In genomic region chr4:177441061-177441802, GRCh38 we compare ENCODE assay signal across 8 cellular contexts. TPM values are rescaled to one million over a fixed set of nuclear protein-coding genes. Genes with fewer than 3 reads are reported as not detected.
DNase-seq lines count a peak whose midpoint lies in the region; ATAC-seq and TF ChIP-seq lines count a peak whose summit lies in the region.

No MANE protein-coding gene starts in this region.

- peak overlapping the region; percentile 28 to 87 (median 73) for H3K4me3 ChIP-seq in heart left ventricle
- peak overlapping the region; percentile 79 for H3K4me3 ChIP-seq in HEK293 (ENCODE audit: low read depth, low read length)
- H3K4me3 ChIP-seq in iPS DF 6.9 (ENCODE audit: low read length) = peak overlapping the region; percentile 90; the same call in 1 of the 2 replicates
- peak overlapping the region; percentile 47 to 75 (median 64) for H3K4me3 ChIP-seq in skin epidermis

- no peak for TF ChIP-seq POLR2A in heart left ventricle (IDR thresholded peaks at IDR 0.05)

- peak overlapping the region; percentile 88 to 97 (median 94) for H3K27ac ChIP-seq in heart left ventricle
- peak overlapping the region; percentile 93; the same call in 1 of the 2 replicates for H3K27ac ChIP-seq in HEK293 (ENCODE audit: extremely low read depth, low read depth, low read length)
- H3K27ac ChIP-seq in iPS DF 6.9 (ENCODE audit: low read length) = no peak overlapping the region
- peak overlapping the region in 20 of 21 experiments; percentile 89 to 98 (median 96) for H3K27ac ChIP-seq in skin epidermis

- peak in 1 of 5 donors; percentile 32 for DNase-seq in heart left ventricle
- DNase-seq in left cardiac atrium = no peak
- peak; percentile 86 for DNase-seq in MV-4-11 (lab: John Stamatoyannopoulos, UW)
- DNase-seq in activated naive CD4-positive, alpha-beta T cell treated with anti-CD3 and anti-CD28 coated beads, Interleukin-2, amount 50 U/mL, for 16 hours = peak; percentile 14
- no peak for DNase-seq in iPS DF 6.9 (ENCODE audit: low read depth, low spot score)
- no peak for DNase-seq in effector CD8-positive, alpha-beta T cell (lab: John Stamatoyannopoulos, UW)

- H3K9me3 ChIP-seq in heart left ventricle (no peaks in the 10 kb centered on the region), HEK293 (ENCODE audit: control insufficient read depth, insufficient read depth, low read depth, low read length) (no peaks in the 10 kb centered on the region), iPS DF 6.9 (ENCODE audit: control insufficient read depth, insufficient read depth, low read length) (no peaks in the 10 kb centered on the region)

- TF ChIP-seq CTCF in heart left ventricle (IDR thresholded peaks at IDR 0.05) (no peak), HEK293 (tag by site-specific recombination; IDR thresholded peaks at IDR 0.05) (no peak)

- 68 to 75% (median 70%) methylated on average over 12 of the region's 12 CpGs for WGBS in heart left ventricle, 4 donors
- WGBS in iPS DF 6.9 (ENCODE audit: insufficient coverage, insufficient read length) = no CpG with 5 or more reads among the region's 12 CpGs

- H3K4me1 ChIP-seq in heart left ventricle (peaks cover 0 to 16% (median 7%) of the 10 kb centered on the region in 12 donors), HEK293 (ENCODE audit: control insufficient read depth, insufficient read depth, low read length) (no peaks in the 10 kb centered on the region), iPS DF 6.9 (ENCODE audit: control insufficient read depth, insufficient read depth, low read length) (peaks cover 1% of the 10 kb centered on the region; the same call in 1 of the 2 replicates)

- ATAC-seq in heart left ventricle (no peak), left cardiac atrium (no peak)

- H3K36me3 ChIP-seq in heart left ventricle (peaks cover 0 to 27% (median 23%) of the 10 kb centered on the region in 9 donors), HEK293 (ENCODE audit: control insufficient read depth in 2 of 2, insufficient read depth in 1 of 2, low read length in 2 of 2) (peaks cover 0 to 29% of the 10 kb centered on the region in 2 experiments; a peak in 1 of 3 replicates), iPS DF 6.9 (ENCODE audit: control insufficient read depth, insufficient read depth, low read length) (no peaks in the 10 kb centered on the region)

- POLR2A ChIA-PET in HEK293 (lab: Yijun Ruan, JAX) = interaction anchor here (0.8 to 1.4 kb wide), 2 partner anchors 29 to 132 kb away, joined by 3 read pairs; partner anchors contain the start of gene NEIL3

- H3K27me3 ChIP-seq in heart left ventricle (no peaks in the 10 kb centered on the region), iPS DF 6.9 (ENCODE audit: control insufficient read depth, insufficient read depth, low read length) (no peaks in the 10 kb centered on the region)

- CTCF ChIA-PET in HEK293 (lab: Yijun Ruan, JAX) = interaction anchor here (0.6 kb wide), 1 partner anchor 25 kb away, joined by 4 read pairs; no protein-coding TSS in a partner anchor

- intact Hi-C loops in heart left ventricle (cut with DNase I) (loop anchor here in 1 of 10 donors (5.0 kb wide), 1 partner anchor 1124 kb away; the partner anchor contains the start of gene SPCS3), left cardiac atrium (cut with DNase I) (no loop called here)

TF ChIP-seq in HEK293, 187 proteins besides CTCF, POLR2A, EP300 and RAD21 (continues in another document):
- TF ChIP-seq ZNF776 (tag by site-specific recombination; IDR thresholded peaks at IDR 0.05; ENCODE audit: borderline replicate concordance) = no peak
- peak; percentile 84 for TF ChIP-seq ZFP69B (tag by site-specific recombination; IDR thresholded peaks at IDR 0.05)
- no peak for TF ChIP-seq ZNF114 (tag by site-specific recombination; IDR thresholded peaks at IDR 0.05)
- TF ChIP-seq GLI2 (tag by site-specific recombination; IDR thresholded peaks at IDR 0.05; ENCODE audit: borderline replicate concordance, low read depth) = no peak
- TF ChIP-seq BCL6B (tag by site-specific recombination; IDR thresholded peaks at IDR 0.05) = no peak
- TF ChIP-seq YY1 (tag by site-specific recombination; IDR thresholded peaks at IDR 0.05) = no peak
- no peak for TF ChIP-seq PRDM2 (tag by site-specific recombination; IDR thresholded peaks at IDR 0.05; ENCODE audit: borderline replicate concordance)
- TF ChIP-seq EGR2 (tag by site-specific recombination; IDR thresholded peaks at IDR 0.05; ENCODE audit: low read depth) = 0 out of 2 replicates have a peak, but pooled peaks have one; percentile 6
- TF ChIP-seq PRDM10 (tag by site-specific recombination; IDR thresholded peaks at IDR 0.05) = peak; percentile 56; the same call in 1 of the 2 replicates

RNA-seq across cellular contexts. Expression of gene AGA, which starts 1.0 kb away (rescaled TPM):
- 10 to 100 TPM in 4 of 9 donors, 1 to 10 TPM in 5; 5.7 to 13.4 (median 8.8) TPM for total RNA-seq in heart left ventricle
- 1 to 10 TPM; 3.8 to 5.3 TPM for polyA plus RNA-seq in heart left ventricle
- 1 to 10 TPM; 6.9 to 8.4 TPM for total RNA-seq in left cardiac atrium

Comparison
In these comparisons a context has a peak if more than half of its experiments do, and no peak if none do; other contexts are left out.
1. DNase-seq: peak in MV-4-11 (single experiment) and activated naive CD4-positive, alpha-beta T cell treated with anti-CD3 and anti-CD28 coated beads, Interleukin-2, amount 50 U/mL, for 16 hours (single experiment); none in left cardiac atrium (single experiment), iPS DF 6.9 (single experiment) and effector CD8-positive, alpha-beta T cell (single experiment).
2. Peak in every context shown above with its lines, with median percentiles within 50 percentile points of each other: H3K4me3 ChIP-seq.